ENCODE assay signal across 1 cellular context in genomic region chr7:129069021-129069420, GRCh38.
TF ChIP-seq lines count a peak whose summit lies in the region.

No MANE protein-coding gene starts in this region.

TF ChIP-seq in K562, 482 proteins besides CTCF, POLR2A, EP300 and RAD21:
- no peak for TF ChIP-seq SIX5 (IDR thresholded peaks at IDR 0.05; ENCODE audit: borderline replicate concordance in 1 of 2, insufficient read depth in 1 of 2, low read depth in 1 of 2, low read length in 2 of 2)
- no peak for TF ChIP-seq ZC3H11A (IDR thresholded peaks at IDR 0.05; ENCODE audit: low read depth, low read length)
- TF ChIP-seq, protein P1, sequence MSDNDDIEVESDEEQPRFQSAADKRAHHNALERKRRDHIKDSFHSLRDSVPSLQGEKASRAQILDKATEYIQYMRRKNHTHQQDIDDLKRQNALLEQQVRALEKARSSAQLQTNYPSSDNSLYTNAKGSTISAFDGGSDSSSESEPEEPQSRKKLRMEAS (CRISPR knock-in tag; IDR thresholded peaks at IDR 0.05) = no peak
- TF ChIP-seq, protein P2, sequence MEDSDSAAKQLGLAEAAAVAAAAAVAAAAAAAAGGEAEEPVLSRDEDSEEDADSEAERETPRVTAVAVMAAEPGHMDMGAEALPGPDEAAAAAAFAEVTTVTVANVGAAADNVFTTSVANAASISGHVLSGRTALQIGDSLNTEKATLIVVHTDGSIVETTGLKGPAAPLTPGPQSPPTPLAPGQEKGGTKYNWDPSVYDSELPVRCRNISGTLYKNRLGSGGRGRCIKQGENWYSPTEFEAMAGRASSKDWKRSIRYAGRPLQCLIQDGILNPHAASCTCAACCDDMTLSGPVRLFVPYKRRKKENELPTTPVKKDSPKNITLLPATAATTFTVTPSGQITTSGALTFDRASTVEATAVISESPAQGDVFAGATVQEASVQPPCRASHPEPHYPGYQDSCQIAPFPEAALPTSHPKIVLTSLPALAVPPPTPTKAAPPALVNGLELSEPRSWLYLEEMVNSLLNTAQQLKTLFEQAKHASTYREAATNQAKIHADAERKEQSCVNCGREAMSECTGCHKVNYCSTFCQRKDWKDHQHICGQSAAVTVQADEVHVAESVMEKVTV (CRISPR knock-in tag; IDR thresholded peaks at IDR 0.05) = no peak
- peak; percentile 50; the same call in 1 of the 2 replicates for TF ChIP-seq ETV1 (tag; conservative IDR thresholded peaks at IDR 0.05; ENCODE audit: low read depth)
- no peak for TF ChIP-seq ZBTB49 (CRISPR knock-in tag; IDR thresholded peaks at IDR 0.05; ENCODE audit: borderline replicate concordance)
- no peak for TF ChIP-seq ZNF12 (CRISPR knock-in tag; IDR thresholded peaks at IDR 0.05)
- TF ChIP-seq PKNOX1 (IDR thresholded peaks at IDR 0.05) = 0 out of 2 replicates have a peak, but pooled peaks have one; percentile 5
- TF ChIP-seq RAD51 (IDR thresholded peaks at IDR 0.05; ENCODE audit: borderline replicate concordance, low read depth) = no peak
